In genomic region chr11:65497141-65498041, GRCh38 we compare ENCODE assay signal across 1 cellular context.
TF ChIP-seq lines count a peak whose summit lies in the region.

No MANE protein-coding gene starts in this region.

TF ChIP-seq in HepG2, 621 proteins besides CTCF, POLR2A, EP300 and RAD21 (continued from another document and continues in another):
- TF ChIP-seq IRF1 (CRISPR knock-in tag; IDR thresholded peaks at IDR 0.05; ENCODE audit: low read depth) = peak; percentile 87; the same call in 1 of the 2 replicates
- no peak for TF ChIP-seq ZNF496 (CRISPR knock-in tag; IDR thresholded peaks at IDR 0.05; ENCODE audit: insufficient replicate concordance)
- TF ChIP-seq ATF7 (IDR thresholded peaks at IDR 0.05) = no peak
- peak; percentile 41; the same call in 1 of the 2 replicates for TF ChIP-seq ATF7 (CRISPR knock-in tag; IDR thresholded peaks at IDR 0.05)
- peak; percentile 69; the same call in 1 of the 2 replicates for TF ChIP-seq ZNF230 (CRISPR knock-in tag; IDR thresholded peaks at IDR 0.05)
- TF ChIP-seq, protein P1, sequence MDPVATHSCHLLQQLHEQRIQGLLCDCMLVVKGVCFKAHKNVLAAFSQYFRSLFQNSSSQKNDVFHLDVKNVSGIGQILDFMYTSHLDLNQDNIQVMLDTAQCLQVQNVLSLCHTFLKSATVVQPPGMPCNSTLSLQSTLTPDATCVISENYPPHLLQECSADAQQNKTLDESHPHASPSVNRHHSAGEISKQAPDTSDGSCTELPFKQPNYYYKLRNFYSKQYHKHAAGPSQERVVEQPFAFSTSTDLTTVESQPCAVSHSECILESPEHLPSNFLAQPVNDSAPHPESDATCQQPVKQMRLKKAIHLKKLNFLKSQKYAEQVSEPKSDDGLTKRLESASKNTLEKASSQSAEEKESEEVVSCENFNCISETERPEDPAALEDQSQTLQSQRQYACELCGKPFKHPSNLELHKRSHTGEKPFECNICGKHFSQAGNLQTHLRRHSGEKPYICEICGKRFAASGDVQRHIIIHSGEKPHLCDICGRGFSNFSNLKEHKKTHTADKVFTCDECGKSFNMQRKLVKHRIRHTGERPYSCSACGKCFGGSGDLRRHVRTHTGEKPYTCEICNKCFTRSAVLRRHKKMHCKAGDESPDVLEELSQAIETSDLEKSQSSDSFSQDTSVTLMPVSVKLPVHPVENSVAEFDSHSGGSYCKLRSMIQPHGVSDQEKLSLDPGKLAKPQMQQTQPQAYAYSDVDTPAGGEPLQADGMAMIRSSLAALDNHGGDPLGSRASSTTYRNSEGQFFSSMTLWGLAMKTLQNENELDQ (CRISPR knock-in tag; IDR thresholded peaks at IDR 0.05; ENCODE audit: borderline replicate concordance) = no peak
- peak; percentile 94 for TF ChIP-seq TBX2 (CRISPR knock-in tag; IDR thresholded peaks at IDR 0.05; ENCODE audit: borderline replicate concordance)
- TF ChIP-seq TRIM24 (CRISPR knock-in tag; IDR thresholded peaks at IDR 0.05) = no peak
- peak; percentile 89 for TF ChIP-seq CEBPB (IDR thresholded peaks at IDR 0.05; ENCODE audit: borderline replicate concordance, low read depth, low read length)
- no peak; the same call in 1 of the 2 replicates for TF ChIP-seq AKNA (CRISPR knock-in tag; IDR thresholded peaks at IDR 0.05; ENCODE audit: borderline replicate concordance)
- TF ChIP-seq CCAR2 (optimal IDR thresholded peaks at IDR 0.05; ENCODE audit: low read depth, low read length) = no peak
- no peak for TF ChIP-seq ZNF549 (CRISPR knock-in tag; IDR thresholded peaks at IDR 0.05)
- TF ChIP-seq ZNF138 (CRISPR knock-in tag; IDR thresholded peaks at IDR 0.05; ENCODE audit: low read depth) = no peak
- no peak for TF ChIP-seq FIP1L1 (IDR thresholded peaks at IDR 0.05; ENCODE audit: borderline replicate concordance, insufficient read depth, low read depth, low read length)
- peak; percentile 95 for TF ChIP-seq ZNF431 (CRISPR knock-in tag; IDR thresholded peaks at IDR 0.05; ENCODE audit: borderline replicate concordance, low read depth)
- TF ChIP-seq RFXAP (CRISPR knock-in tag; IDR thresholded peaks at IDR 0.05; ENCODE audit: borderline replicate concordance) = peak; percentile 57; the same call in 1 of the 2 replicates
- peak; percentile 57; the same call in 1 of the 2 replicates for TF ChIP-seq ZSCAN5A (CRISPR knock-in tag; IDR thresholded peaks at IDR 0.05; ENCODE audit: borderline replicate concordance)
- TF ChIP-seq ZNF720 (CRISPR knock-in tag; IDR thresholded peaks at IDR 0.05) = no peak
- TF ChIP-seq CREM (IDR thresholded peaks at IDR 0.05) = peak; percentile 2
- no peak for TF ChIP-seq CREM (CRISPR knock-in tag; IDR thresholded peaks at IDR 0.05)
- TF ChIP-seq ZNF142 (CRISPR knock-in tag; IDR thresholded peaks at IDR 0.05) = no peak; the same call in 1 of the 2 replicates
- TF ChIP-seq KDM1A (CRISPR knock-in tag; IDR thresholded peaks at IDR 0.05) = no peak
- TF ChIP-seq, protein P2, sequence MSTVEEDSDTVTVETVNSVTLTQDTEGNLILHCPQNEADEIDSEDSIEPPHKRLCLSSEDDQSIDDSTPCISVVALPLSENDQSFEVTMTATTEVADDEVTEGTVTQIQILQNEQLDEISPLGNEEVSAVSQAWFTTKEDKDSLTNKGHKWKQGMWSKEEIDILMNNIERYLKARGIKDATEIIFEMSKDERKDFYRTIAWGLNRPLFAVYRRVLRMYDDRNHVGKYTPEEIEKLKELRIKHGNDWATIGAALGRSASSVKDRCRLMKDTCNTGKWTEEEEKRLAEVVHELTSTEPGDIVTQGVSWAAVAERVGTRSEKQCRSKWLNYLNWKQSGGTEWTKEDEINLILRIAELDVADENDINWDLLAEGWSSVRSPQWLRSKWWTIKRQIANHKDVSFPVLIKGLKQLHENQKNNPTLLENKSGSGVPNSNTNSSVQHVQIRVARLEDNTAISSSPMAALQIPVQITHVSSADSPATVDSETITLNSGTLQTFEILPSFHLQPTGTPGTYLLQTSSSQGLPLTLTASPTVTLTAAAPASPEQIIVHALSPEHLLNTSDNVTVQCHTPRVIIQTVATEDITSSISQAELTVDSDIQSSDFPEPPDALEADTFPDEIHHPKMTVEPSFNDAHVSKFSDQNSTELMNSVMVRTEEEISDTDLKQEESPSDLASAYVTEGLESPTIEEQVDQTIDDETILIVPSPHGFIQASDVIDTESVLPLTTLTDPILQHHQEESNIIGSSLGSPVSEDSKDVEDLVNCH (CRISPR knock-in tag; IDR thresholded peaks at IDR 0.05) = no peak
- peak; percentile 90; the same call in 1 of the 2 replicates for TF ChIP-seq KDM5B (CRISPR knock-in tag; IDR thresholded peaks at IDR 0.05; ENCODE audit: borderline replicate concordance)
- TF ChIP-seq REXO4 (CRISPR knock-in tag; IDR thresholded peaks at IDR 0.05; ENCODE audit: borderline replicate concordance) = no peak
- TF ChIP-seq ETV5 (CRISPR knock-in tag; IDR thresholded peaks at IDR 0.05; ENCODE audit: borderline replicate concordance) = peak; percentile 75
- TF ChIP-seq, protein P3, sequence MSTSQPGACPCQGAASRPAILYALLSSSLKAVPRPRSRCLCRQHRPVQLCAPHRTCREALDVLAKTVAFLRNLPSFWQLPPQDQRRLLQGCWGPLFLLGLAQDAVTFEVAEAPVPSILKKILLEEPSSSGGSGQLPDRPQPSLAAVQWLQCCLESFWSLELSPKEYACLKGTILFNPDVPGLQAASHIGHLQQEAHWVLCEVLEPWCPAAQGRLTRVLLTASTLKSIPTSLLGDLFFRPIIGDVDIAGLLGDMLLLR (CRISPR knock-in tag; IDR thresholded peaks at IDR 0.05) = peak; percentile 31; the same call in 1 of the 2 replicates
- TF ChIP-seq, protein P4, sequence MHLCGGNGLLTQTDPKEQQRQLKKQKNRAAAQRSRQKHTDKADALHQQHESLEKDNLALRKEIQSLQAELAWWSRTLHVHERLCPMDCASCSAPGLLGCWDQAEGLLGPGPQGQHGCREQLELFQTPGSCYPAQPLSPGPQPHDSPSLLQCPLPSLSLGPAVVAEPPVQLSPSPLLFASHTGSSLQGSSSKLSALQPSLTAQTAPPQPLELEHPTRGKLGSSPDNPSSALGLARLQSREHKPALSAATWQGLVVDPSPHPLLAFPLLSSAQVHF (CRISPR knock-in tag; IDR thresholded peaks at IDR 0.05) = no peak
- 0 out of 2 replicates have a peak, but pooled peaks have one; percentile 71 for TF ChIP-seq TIGD3 (CRISPR knock-in tag; IDR thresholded peaks at IDR 0.05; ENCODE audit: borderline replicate concordance)
- TF ChIP-seq DNMT1 (CRISPR knock-in tag; IDR thresholded peaks at IDR 0.05) = peak; percentile 88; the same call in 1 of the 2 replicates
- no peak for TF ChIP-seq ZNF263 (CRISPR knock-in tag; IDR thresholded peaks at IDR 0.05)
- TF ChIP-seq REL (CRISPR knock-in tag; conservative IDR thresholded peaks at IDR 0.05) = no peak
- TF ChIP-seq ZNF292 (CRISPR knock-in tag; IDR thresholded peaks at IDR 0.05; ENCODE audit: borderline replicate concordance, low read depth) = no peak
- TF ChIP-seq MLLT10 (CRISPR knock-in tag; IDR thresholded peaks at IDR 0.05) = no peak
- no peak for TF ChIP-seq ZNF17 (CRISPR knock-in tag; IDR thresholded peaks at IDR 0.05)
- no peak for TF ChIP-seq ZNF569 (CRISPR knock-in tag; IDR thresholded peaks at IDR 0.05; ENCODE audit: borderline replicate concordance)
- TF ChIP-seq ZNF879 (CRISPR knock-in tag; IDR thresholded peaks at IDR 0.05) = no peak
- TF ChIP-seq ZNF839 (CRISPR knock-in tag; IDR thresholded peaks at IDR 0.05; ENCODE audit: borderline replicate concordance) = peak; percentile 63; the same call in 1 of the 2 replicates
